In the genomic region with DNA sequence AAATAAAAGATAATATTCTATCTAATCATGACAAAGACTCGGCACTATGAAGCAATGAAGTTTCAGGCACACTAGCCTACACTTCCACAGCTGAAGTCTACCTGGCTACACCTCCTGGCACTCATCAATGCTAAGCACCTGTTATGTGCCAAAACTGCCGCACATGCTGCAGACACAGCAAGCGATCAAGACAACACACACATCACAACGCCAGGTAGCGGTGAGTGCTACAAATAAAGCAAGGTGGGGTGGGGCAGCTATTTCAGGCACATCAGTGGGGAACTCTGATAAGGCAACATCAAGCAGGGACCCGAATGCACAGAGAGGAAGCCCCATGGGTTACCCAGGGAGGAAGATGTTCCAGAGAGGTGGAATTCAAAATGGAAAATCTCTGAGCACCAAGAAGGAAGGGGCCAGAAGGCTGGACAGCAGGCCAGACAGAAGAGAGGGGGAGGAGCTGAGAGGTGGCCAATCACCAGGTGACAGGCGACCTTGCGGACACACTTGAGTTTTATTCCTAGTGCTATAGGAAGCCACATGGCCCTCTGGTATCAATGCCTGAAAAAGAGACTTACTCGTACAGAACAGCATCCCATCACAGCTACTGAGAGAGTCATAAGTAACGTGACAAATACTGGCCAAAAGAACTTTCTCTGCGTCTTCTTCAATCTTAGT, we compare ENCODE assay signal across 24 cellular contexts. TPM values are rescaled to one million over a fixed set of nuclear protein-coding genes. Genes with fewer than 3 reads are reported as not detected.
DNase-seq lines count a peak whose midpoint lies in the region; ATAC-seq, FAIRE-seq and TF ChIP-seq lines count a peak whose summit lies in the region.
"Had no signal": no experiment of that assay in that cellular context is flagged by ENCODE, and none has a peak within 500 bp of the region (broad histone marks: within the 10 kb centered on the region; RNA-seq: fewer than 3 reads in every experiment).

No MANE protein-coding gene starts in this region.

- no peak overlapping the region for H3K27ac ChIP-seq in CD4-positive, alpha-beta T cell (ENCODE audit: low read depth, low read length)
- H3K27ac ChIP-seq in cingulate gyrus (ENCODE audit: low read depth, low read length) = peak overlapping the region; percentile 31
- peak overlapping the region; percentile 68 for H3K27ac ChIP-seq in neutrophil
- H3K27ac ChIP-seq: coronary artery, skin epidermis had no signal

- TF ChIP-seq CTCF in CD4-positive, alpha-beta T cell (IDR thresholded peaks at IDR 0.05) = no peak
- no peak for TF ChIP-seq CTCF in neutrophil (IDR thresholded peaks at IDR 0.05)

- peaks cover 88 to 96% of the 10 kb centered on the region in 2 experiments for H3K4me1 ChIP-seq in neutrophil (ENCODE audit: control insufficient read depth in 1 of 2, insufficient read depth in 1 of 2, low read depth in 1 of 2, low read length in 1 of 2)

- H3K36me3 Mint-ChIP-seq in CD4-positive, alpha-beta T cell (ENCODE audit: low read depth) = peaks cover 4% of the 10 kb centered on the region
- peaks cover 3% of the 10 kb centered on the region for H3K36me3 Mint-ChIP-seq in IgD-negative memory B cell
- H3K36me3 Mint-ChIP-seq: activated naive CD8-positive, alpha-beta T cell had no signal

- peak overlapping the region; percentile 25 for H3K4me3 Mint-ChIP-seq in CD4-positive, alpha-beta T cell
- peak overlapping the region in 2 of 4 donors; percentile 9 to 84 for H3K4me3 Mint-ChIP-seq in IgD-negative memory B cell
- H3K4me3 Mint-ChIP-seq: activated naive CD8-positive, alpha-beta T cell; activated T-helper 1 cell treated with anti-CD3 and anti-CD28 coated beads, Interleukin-12 subunit alpha, Interleukin-12 subunit beta, Interleukin-2, Interleukin-4 antibody, amounts not matched to agents 30 ng/mL and 10 ng/mL and 1 ng/mL, durations not matched to agents 14 hours and 24 hours and 36 hours; CD8-positive, alpha-beta memory T cell had no signal

- H3K27me3 ChIP-seq in CD4-positive, alpha-beta T cell (ENCODE audit: control insufficient read depth, insufficient read depth, low read length) = no peaks in the 10 kb centered on the region
- no peaks in the 10 kb centered on the region for H3K27me3 ChIP-seq in neutrophil
- H3K27me3 ChIP-seq: tibial nerve had no signal

- FAIRE-seq in H54 (lab: Jason Lieb, UNC) = no peak
- FAIRE-seq: TTC549 had no signal

- POLR2A ChIA-PET in CD4-positive, alpha-beta T cell (lab: Charles Lee) = interaction anchor here (1.7 kb wide), 1 partner anchor 9 kb away, joined by 8 read pairs; a partner anchor contains a TSS

- H3K27me3 Mint-ChIP-seq in CD4-positive, alpha-beta T cell = no peaks in the 10 kb centered on the region
- H3K27me3 Mint-ChIP-seq in IgD-negative memory B cell = no peaks in the 10 kb centered on the region
- H3K27me3 Mint-ChIP-seq: activated naive CD8-positive, alpha-beta T cell; CD8-positive, alpha-beta memory T cell had no signal

- no peaks in the 10 kb centered on the region for H3K9me3 ChIP-seq in CD4-positive, alpha-beta T cell (ENCODE audit: control insufficient read depth, low read length)
- H3K9me3 ChIP-seq in neutrophil = no peaks in the 10 kb centered on the region
- H3K9me3 ChIP-seq: tibial nerve had no signal

- no peak overlapping the region for H3K27ac Mint-ChIP-seq in CD4-positive, alpha-beta T cell
- peak overlapping the region in 2 of 3 donors; percentile 16 to 62 for H3K27ac Mint-ChIP-seq in IgD-negative memory B cell
- H3K27ac Mint-ChIP-seq: activated naive CD8-positive, alpha-beta T cell; activated T-helper 1 cell treated with anti-CD3 and anti-CD28 coated beads, Interleukin-12 subunit alpha, Interleukin-12 subunit beta, Interleukin-2, Interleukin-4 antibody, amounts not matched to agents 30 ng/mL and 10 ng/mL and 1 ng/mL, durations not matched to agents 14 hours and 24 hours and 36 hours had no signal

- intact Hi-C loops in CD4-positive, alpha-beta T cell (cut with DNase I, micrococcal nuclease) = no loop called here

- ATAC-seq in CD4-positive, alpha-beta T cell (ENCODE audit: poor library complexity) = no peak
- ATAC-seq in GM19467 (IDR thresholded peaks at IDR 0.05; ENCODE audit: unreplicated experiment) = no peak
- ATAC-seq in HG02763 (IDR thresholded peaks at IDR 0.05; ENCODE audit: unreplicated experiment) = no peak
- ATAC-seq: stimulated activated naive CD8-positive, alpha-beta T cell treated with anti-CD3 and anti-CD28 coated beads, Interleukin-15, Interleukin-2, amounts not matched to agents 100 U/mL and 50 U/mL, for 24 hours had no signal

- H3K4me3 ChIP-seq in neutrophil (ENCODE audit: low read depth in 1 of 2, low read length in 1 of 2) = no peak overlapping the region
- H3K4me3 ChIP-seq: coronary artery, skin epidermis, tibial nerve had no signal

- H3K4me1 Mint-ChIP-seq in CD4-positive, alpha-beta T cell (ENCODE audit: low read depth) = peaks cover 80% of the 10 kb centered on the region
- peaks cover 57 to 74% (median 69%) of the 10 kb centered on the region in 3 donors for H3K4me1 Mint-ChIP-seq in IgD-negative memory B cell

- no peak for DNase-seq in CD4-positive, alpha-beta T cell
- no peak for DNase-seq in activated effector memory CD4-positive, alpha-beta T cell treated with anti-CD3 and anti-CD28 coated beads, Interleukin-2, amount 50 U/mL, for 16 hours
- DNase-seq in H54 (ENCODE audit: insufficient read length, low spot score) = no peak
- DNase-seq: activated CD4-positive, alpha-beta T cell treated with anti-CD3 and anti-CD28 coated beads for 4 hours; CD8-positive, alpha-beta memory T cell; DMS79; H7; immature natural killer cell; mammary epithelial cell; NCI-H1417; NCI-H510A treated with DMSO at 0.1 percent for 48 hours; stimulated activated CD4-positive, alpha-beta T cell treated with anti-CD3 and anti-CD28 coated beads, Interleukin-2, amount 100 ng/mL, for 24 hours; stimulated activated naive CD8-positive, alpha-beta T cell treated with anti-CD3 and anti-CD28 coated beads, Interleukin-15, Interleukin-2, amounts not matched to agents 100 U/mL and 50 U/mL, for 24 hours had no signal

- no peak for TF ChIP-seq POLR2A in H54 (IDR thresholded peaks at IDR 0.05; ENCODE audit: low read depth, low read length)

- CTCF ChIA-PET in CD4-positive, alpha-beta T cell (lab: Charles Lee) = no interaction called here

- no peaks in the 10 kb centered on the region for H3K9me3 Mint-ChIP-seq in CD4-positive, alpha-beta T cell
- H3K9me3 Mint-ChIP-seq in IgD-negative memory B cell = no peaks in the 10 kb centered on the region
- H3K9me3 Mint-ChIP-seq: activated T-helper 1 cell treated with anti-CD3 and anti-CD28 coated beads, Interleukin-12 subunit alpha, Interleukin-12 subunit beta, Interleukin-2, Interleukin-4 antibody, amounts not matched to agents 30 ng/mL and 10 ng/mL and 1 ng/mL, durations not matched to agents 14 hours and 24 hours and 36 hours; CD8-positive, alpha-beta memory T cell; immature natural killer cell had no signal

- peaks cover 4% of the 10 kb centered on the region for H3K36me3 ChIP-seq in neutrophil
- H3K36me3 ChIP-seq: tibial nerve had no signal

RNA-seq across cellular contexts. Expression of a gene that starts 8.1 kb away (rescaled TPM):
- 100 to 1,000 TPM; 191 to 206 TPM for total RNA-seq in CD4-positive, alpha-beta T cell
- 625 TPM for polyA plus RNA-seq in IgD-negative memory B cell
